ENCODE assay signal across 1 cellular context in the genomic region with DNA sequence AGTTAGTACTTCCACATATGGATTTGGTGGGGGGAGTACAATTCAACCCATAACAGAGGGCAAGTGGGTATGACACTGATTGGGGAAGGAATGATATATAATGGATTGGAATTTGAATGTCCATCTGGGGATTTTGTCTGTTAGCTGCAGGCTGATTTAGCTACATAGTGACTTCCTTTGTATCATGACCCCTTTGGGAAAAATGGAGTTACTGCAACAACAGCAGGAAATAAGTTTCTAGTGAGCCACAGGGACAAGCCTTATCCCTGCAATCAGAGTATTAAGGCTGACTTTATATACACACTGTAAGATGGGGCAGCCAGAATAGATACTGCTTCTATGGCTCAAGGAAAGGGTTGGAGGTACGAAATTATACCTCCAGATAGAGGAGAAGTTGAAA.
TF ChIP-seq lines count a peak whose summit lies in the region.

No MANE protein-coding gene starts in this region.

TF ChIP-seq in HCT116, 20 proteins besides CTCF, POLR2A, EP300 and RAD21 (continued from another document):
- TF ChIP-seq, protein P1, sequence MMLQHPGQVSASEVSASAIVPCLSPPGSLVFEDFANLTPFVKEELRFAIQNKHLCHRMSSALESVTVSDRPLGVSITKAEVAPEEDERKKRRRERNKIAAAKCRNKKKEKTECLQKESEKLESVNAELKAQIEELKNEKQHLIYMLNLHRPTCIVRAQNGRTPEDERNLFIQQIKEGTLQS (IDR thresholded peaks at IDR 0.05) = no peak
- TF ChIP-seq TCF7L2 (IDR thresholded peaks at IDR 0.05; ENCODE audit: borderline replicate concordance, extremely low read depth, insufficient read depth, insufficient read length) (no peak), YY1 (IDR thresholded peaks at IDR 0.05; ENCODE audit: extremely low read depth, insufficient replicate concordance, low read depth, low read length) (no peak), EZH2 (IDR thresholded peaks at IDR 0.05) (no peak), CBX3 (IDR thresholded peaks at IDR 0.05; ENCODE audit: low read depth) (no peak), ZNF274 (IDR thresholded peaks at IDR 0.05; ENCODE audit: low read depth, low read length) (no peak), EZH2phosphoT487 (IDR thresholded peaks at IDR 0.05; ENCODE audit: borderline replicate concordance) (no peak), SRF (IDR thresholded peaks at IDR 0.05; ENCODE audit: low read depth) (no peak), ZFX (IDR thresholded peaks at IDR 0.05) (no peak), SIN3A (IDR thresholded peaks at IDR 0.05; ENCODE audit: low read depth) (no peak), EGR1 (IDR thresholded peaks at IDR 0.05; ENCODE audit: low read depth) (no peak), ELF1 (IDR thresholded peaks at IDR 0.05; ENCODE audit: borderline replicate concordance, low read depth) (no peak), JUND (IDR thresholded peaks at IDR 0.05) (no peak)
TF ChIP-seq in HCT116: peak in this region for 0.
